ENCODE assay signal across 1 cellular context in genomic region chr4:126548890-126549289, GRCh38.
TF ChIP-seq lines count a peak whose summit lies in the region.

No MANE protein-coding gene starts in this region.

TF ChIP-seq in HepG2, 621 proteins besides CTCF, POLR2A, EP300 and RAD21 (continued from another document):
- TF ChIP-seq, protein P1, sequence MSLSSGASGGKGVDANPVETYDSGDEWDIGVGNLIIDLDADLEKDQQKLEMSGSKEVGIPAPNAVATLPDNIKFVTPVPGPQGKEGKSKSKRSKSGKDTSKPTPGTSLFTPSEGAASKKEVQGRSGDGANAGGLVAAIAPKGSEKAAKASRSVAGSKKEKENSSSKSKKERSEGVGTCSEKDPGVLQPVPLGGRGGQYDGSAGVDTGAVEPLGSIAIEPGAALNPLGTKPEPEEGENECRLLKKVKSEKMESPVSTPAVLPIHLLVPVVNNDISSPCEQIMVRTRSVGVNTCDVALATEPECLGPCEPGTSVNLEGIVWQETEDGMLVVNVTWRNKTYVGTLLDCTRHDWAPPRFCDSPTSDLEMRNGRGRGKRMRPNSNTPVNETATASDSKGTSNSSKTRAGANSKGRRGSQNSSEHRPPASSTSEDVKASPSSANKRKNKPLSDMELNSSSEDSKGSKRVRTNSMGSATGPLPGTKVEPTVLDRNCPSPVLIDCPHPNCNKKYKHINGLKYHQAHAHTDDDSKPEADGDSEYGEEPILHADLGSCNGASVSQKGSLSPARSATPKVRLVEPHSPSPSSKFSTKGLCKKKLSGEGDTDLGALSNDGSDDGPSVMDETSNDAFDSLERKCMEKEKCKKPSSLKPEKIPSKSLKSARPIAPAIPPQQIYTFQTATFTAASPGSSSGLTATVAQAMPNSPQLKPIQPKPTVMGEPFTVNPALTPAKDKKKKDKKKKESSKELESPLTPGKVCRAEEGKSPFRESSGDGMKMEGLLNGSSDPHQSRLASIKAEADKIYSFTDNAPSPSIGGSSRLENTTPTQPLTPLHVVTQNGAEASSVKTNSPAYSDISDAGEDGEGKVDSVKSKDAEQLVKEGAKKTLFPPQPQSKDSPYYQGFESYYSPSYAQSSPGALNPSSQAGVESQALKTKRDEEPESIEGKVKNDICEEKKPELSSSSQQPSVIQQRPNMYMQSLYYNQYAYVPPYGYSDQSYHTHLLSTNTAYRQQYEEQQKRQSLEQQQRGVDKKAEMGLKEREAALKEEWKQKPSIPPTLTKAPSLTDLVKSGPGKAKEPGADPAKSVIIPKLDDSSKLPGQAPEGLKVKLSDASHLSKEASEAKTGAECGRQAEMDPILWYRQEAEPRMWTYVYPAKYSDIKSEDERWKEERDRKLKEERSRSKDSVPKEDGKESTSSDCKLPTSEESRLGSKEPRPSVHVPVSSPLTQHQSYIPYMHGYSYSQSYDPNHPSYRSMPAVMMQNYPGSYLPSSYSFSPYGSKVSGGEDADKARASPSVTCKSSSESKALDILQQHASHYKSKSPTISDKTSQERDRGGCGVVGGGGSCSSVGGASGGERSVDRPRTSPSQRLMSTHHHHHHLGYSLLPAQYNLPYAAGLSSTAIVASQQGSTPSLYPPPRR (CRISPR knock-in tag; IDR thresholded peaks at IDR 0.05; ENCODE audit: borderline replicate concordance), result no peak
TF ChIP-seq in HepG2: peak in this region for 1.
